Comparison of ENCODE assay signal across 8 cellular contexts in the genomic region with DNA sequence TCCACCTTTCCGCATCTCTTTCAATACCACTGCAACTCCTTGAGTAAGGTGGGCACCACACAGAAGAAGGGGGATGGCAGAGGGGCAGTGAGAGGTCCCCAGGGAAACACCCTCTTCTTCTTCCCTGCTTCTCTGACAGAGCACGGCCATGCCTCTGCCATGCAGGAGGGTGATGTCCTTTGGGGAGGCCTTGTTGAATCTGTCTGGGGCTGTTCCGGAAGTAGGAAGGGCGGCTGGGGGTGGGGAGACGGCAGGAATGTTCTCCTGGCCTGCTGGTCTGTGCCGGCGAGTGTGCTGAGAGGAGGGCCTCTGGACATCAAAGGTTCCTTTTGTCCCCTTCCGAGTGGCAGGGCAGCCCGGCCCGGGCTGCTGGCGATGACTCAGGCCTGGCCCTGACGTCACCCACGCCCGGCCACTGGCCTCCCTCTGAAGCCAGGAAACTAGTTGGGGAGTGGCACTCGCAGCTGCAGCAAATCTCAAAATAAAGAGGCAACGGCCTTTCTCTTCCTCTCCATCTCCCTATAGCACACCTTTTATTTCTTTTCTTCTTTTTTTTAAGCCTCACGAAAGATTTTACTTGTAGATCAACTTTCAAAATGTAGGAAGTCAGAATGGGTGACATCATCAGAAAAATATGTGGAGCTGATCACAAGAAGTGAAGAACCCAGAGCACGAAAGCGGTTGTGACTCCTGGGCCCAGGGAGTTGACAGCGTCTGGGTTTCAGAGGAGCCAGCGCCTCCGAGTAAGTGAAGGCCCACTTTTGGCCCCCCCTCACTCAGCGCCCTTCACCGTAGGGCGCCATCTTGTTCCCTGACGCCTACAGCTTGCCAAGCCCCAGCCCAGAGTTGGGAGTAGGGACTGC. TPM values are rescaled to one million over a fixed set of nuclear protein-coding genes. Genes with fewer than 3 reads are reported as not detected.
DNase-seq lines count a peak whose midpoint lies in the region; ATAC-seq and TF ChIP-seq lines count a peak whose summit lies in the region.

A gene with protein sequence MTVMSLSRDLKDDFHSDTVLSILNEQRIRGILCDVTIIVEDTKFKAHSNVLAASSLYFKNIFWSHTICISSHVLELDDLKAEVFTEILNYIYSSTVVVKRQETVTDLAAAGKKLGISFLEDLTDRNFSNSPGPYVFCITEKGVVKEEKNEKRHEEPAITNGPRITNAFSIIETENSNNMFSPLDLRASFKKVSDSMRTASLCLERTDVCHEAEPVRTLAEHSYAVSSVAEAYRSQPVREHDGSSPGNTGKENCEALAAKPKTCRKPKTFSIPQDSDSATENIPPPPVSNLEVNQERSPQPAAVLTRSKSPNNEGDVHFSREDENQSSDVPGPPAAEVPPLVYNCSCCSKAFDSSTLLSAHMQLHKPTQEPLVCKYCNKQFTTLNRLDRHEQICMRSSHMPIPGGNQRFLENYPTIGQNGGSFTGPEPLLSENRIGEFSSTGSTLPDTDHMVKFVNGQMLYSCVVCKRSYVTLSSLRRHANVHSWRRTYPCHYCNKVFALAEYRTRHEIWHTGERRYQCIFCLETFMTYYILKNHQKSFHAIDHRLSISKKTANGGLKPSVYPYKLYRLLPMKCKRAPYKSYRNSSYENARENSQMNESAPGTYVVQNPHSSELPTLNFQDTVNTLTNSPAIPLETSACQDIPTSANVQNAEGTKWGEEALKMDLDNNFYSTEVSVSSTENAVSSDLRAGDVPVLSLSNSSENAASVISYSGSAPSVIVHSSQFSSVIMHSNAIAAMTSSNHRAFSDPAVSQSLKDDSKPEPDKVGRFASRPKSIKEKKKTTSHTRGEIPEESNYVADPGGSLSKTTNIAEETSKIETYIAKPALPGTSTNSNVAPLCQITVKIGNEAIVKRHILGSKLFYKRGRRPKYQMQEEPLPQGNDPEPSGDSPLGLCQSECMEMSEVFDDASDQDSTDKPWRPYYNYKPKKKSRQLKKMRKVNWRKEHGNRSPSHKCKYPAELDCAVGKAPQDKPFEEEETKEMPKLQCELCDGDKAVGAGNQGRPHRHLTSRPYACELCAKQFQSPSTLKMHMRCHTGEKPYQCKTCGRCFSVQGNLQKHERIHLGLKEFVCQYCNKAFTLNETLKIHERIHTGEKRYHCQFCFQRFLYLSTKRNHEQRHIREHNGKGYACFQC (N-terminal part only) (plus strand): TSS at position 443 of the 863 bp plus-strand sequence. CDS start 73,885 bp downstream, outside the sequence.

- H3K27ac ChIP-seq in KMS-11: peak within 1 kb of the TSS; percentile 67
- H3K27ac ChIP-seq in parathyroid adenoma: peak within 1 kb of the TSS; percentile 94

- H3K4me2 ChIP-seq in KMS-11 (peak within 1 kb of the TSS; percentile 43), parathyroid adenoma (ENCODE audit: low read length) (peak within 1 kb of the TSS; percentile 71)

- H3K9me3 ChIP-seq in parathyroid adenoma (ENCODE audit: control insufficient read depth, low read length): no peaks in the 10 kb centered on the region

- TF ChIP-seq CTCF in KMS-11 (conservative IDR thresholded peaks at IDR 0.05; ENCODE audit: low read depth, low read length) (no peak), parathyroid adenoma (IDR thresholded peaks at IDR 0.05) (no peak)

- H3K27me3 ChIP-seq in KMS-11 (ENCODE audit: insufficient read depth, low read depth) (no peaks in the 10 kb centered on the region), parathyroid adenoma (ENCODE audit: control insufficient read depth, insufficient read depth, low read length) (no peaks in the 10 kb centered on the region)

- H3K79me2 ChIP-seq in KMS-11 (ENCODE audit: insufficient read depth, low read depth) (no peaks in the 10 kb centered on the region), parathyroid adenoma (no peaks in the 10 kb centered on the region)

- H3K4me3 ChIP-seq in KMS-11 (IDR thresholded peaks at IDR 0.05; ENCODE audit: insufficient read depth, low read depth, low read length) (no peak within 1 kb of the TSS), parathyroid adenoma (ENCODE audit: low read depth, low read length) (peak within 1 kb of the TSS; percentile 63)

- intact Hi-C loops in left ventricle myocardium superior (cut with micrococcal nuclease): loop anchor here (10.0 kb wide), 1 partner anchor 53 kb away; no protein-coding TSS in a partner anchor

- no peak within 1 kb of the TSS; the same call in 1 of the 2 replicates for H2AFZ ChIP-seq in KMS-11 (ENCODE audit: low read depth)
- H2AFZ ChIP-seq in parathyroid adenoma: peak within 1 kb of the TSS; percentile 90

- peak within 1 kb of the TSS; percentile 33; the same call in 1 of the 2 replicates for H3K9ac ChIP-seq in KMS-11
- no peak within 1 kb of the TSS for H3K9ac ChIP-seq in parathyroid adenoma

- H3K4me1 ChIP-seq in KMS-11 (ENCODE audit: low read depth, poor library complexity, severe bottlenecking) (peaks cover 87% of the 10 kb centered on the region), parathyroid adenoma (peaks cover 33% of the 10 kb centered on the region)

- H3K36me3 ChIP-seq in KMS-11 (ENCODE audit: insufficient read depth): no peaks in the 10 kb centered on the region
- H3K36me3 ChIP-seq in parathyroid adenoma (ENCODE audit: control insufficient read depth, insufficient read depth, low read length): no peaks in the 10 kb centered on the region

- no peaks in the 10 kb centered on the region for H4K20me1 ChIP-seq in KMS-11 (ENCODE audit: insufficient read depth)

- DNase-seq in DMS153 (lab: John Stamatoyannopoulos, UW) (peak; percentile 55), anterior cingulate cortex (lab: John Stamatoyannopoulos, UW) (peak in 57 of 58 donors; percentile 11 to 97 (median 85)), left ventricle myocardium superior (peak; percentile 91), NCI-H1694 (lab: John Stamatoyannopoulos, UW) (no peak), NCI-H2081 (lab: John Stamatoyannopoulos, UW) (no peak), NCI-H2227 (lab: John Stamatoyannopoulos, UW; ENCODE audit: unreplicated experiment) (no peak)

- peak; percentile 91 for ATAC-seq in left ventricle myocardium superior

RNA-seq across cellular contexts. Expression of the gene that starts here (rescaled TPM):
- total RNA-seq in left ventricle myocardium superior: 105 TPM

Comparison
In these comparisons a context has a peak if more than half of its experiments do, and no peak if none do; other contexts are left out.
1. DNase-seq: peak in DMS153 (single experiment), anterior cingulate cortex (57 of 58) and left ventricle myocardium superior (single experiment); none in NCI-H1694 (single experiment), NCI-H2081 (0 of 2) and NCI-H2227 (single experiment).